Comparison of ENCODE assay signal across 1 cellular context in the genomic region with DNA sequence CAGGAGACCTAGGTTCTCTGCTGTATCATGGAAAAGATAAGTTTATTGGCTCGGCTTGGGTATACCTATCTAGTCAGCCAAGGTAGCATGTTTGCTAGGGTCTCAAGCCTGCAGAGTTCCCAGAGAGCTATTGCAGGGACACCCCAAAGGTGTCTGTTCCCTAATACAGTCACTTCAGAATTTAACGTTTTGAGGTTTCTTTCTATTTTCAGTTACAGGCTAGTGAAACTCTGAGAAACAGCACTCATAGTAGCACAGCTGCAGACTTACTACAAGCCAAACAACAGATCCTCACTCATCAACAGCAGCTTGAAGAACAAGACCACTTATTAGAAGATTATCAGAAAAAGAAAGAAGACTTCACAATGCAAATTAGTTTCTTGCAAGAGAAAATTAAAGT.
TF ChIP-seq lines count a peak whose summit lies in the region.

No MANE protein-coding gene starts in this region.

TF ChIP-seq in GM12878, 131 proteins besides CTCF, POLR2A, EP300 and RAD21 (continued from another document):
- TF ChIP-seq FOXM1 (IDR thresholded peaks at IDR 0.05; ENCODE audit: low read depth, low read length) (peak; percentile 61; the same call in 1 of the 2 replicates), EED (IDR thresholded peaks at IDR 0.05; ENCODE audit: low read depth) (peak; percentile 60; the same call in 1 of the 2 replicates)
